24 cellular contexts compared by ENCODE assay signal in the genomic region with DNA sequence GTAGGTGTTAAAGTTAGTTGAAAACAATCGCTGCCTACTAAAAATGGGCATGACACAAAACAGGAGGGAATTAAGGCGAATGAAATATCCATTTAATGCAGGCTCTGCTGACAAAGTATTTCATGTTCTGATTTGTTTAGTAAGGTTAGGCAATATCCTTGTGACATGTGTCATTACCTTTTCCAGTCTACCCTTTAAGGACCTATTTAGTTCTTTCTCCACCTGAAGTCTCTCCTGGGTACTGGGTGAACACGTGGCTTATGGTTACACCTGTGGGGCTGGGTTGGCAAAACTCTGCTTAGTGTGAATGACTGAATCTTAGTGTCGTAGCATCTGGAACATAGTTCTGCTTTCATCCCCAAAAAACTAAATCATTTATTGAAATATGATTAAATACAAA.
"Had no signal": no experiment of that assay in that cellular context is flagged by ENCODE, and none has a peak within 500 bp of the region (broad histone marks: within the 10 kb centered on the region; RNA-seq: fewer than 3 reads in every experiment).

No MANE protein-coding gene starts in this region.

- DNase-seq: activated B cell treated with CpG ODN at 0.5 μM for 24 hours; activated CD4-positive, alpha-beta memory T cell treated with anti-CD3 and anti-CD28 coated beads for 36 hours; activated CD4-positive, alpha-beta T cell treated with anti-CD3 and anti-CD28 coated beads for 1 hour; activated CD4-positive, alpha-beta T cell treated with anti-CD3 and anti-CD28 coated beads, Interleukin-2, amount 10 ng/mL, durations not matched to agents 7 days and 5 days; activated gamma-delta T cell treated with Interleukin-2 at 50 U/mL for 16 hours; activated naive CD4-positive, alpha-beta T cell treated with anti-CD3 and anti-CD28 coated beads, Interleukin-2, amount 10 ng/mL, durations not matched to agents 7 days and 5 days; activated naive CD8-positive, alpha-beta T cell treated with anti-CD3 and anti-CD28 coated beads for 36 hours; activated T-cell treated with anti-CD3 and anti-CD28 coated beads for 4 hours; activated T-cell treated with anti-CD3 and anti-CD28 coated beads, Interleukin-2, amount 50 U/mL, for 48 hours; MG63; MV-4-11; NCI-H1105; NCI-H1436; NCI-H187 treated with DMSO at 0.1 percent for 48 hours; NCI-H2081 treated with DMSO at 0.1 percent for 48 hours; NCI-H446; NCI-H526; NCI-H82; SIG-M5; T-cell; T-helper 2 cell; T1000 had no signal

- H3K4me3 Mint-ChIP-seq: activated B cell treated with CpG ODN at 0.5 μM for 24 hours; activated CD4-positive, alpha-beta memory T cell treated with anti-CD3 and anti-CD28 coated beads for 36 hours; activated CD4-positive, alpha-beta T cell treated with anti-CD3 and anti-CD28 coated beads, Interleukin-2, amount 10 ng/mL, durations not matched to agents 7 days and 5 days; activated naive CD4-positive, alpha-beta T cell treated with anti-CD3 and anti-CD28 coated beads, Interleukin-2, amount 10 ng/mL, durations not matched to agents 7 days and 5 days; activated naive CD8-positive, alpha-beta T cell treated with anti-CD3 and anti-CD28 coated beads for 36 hours; T-cell had no signal

- FAIRE-seq: TTC549 had no signal

- H3K36me3 Mint-ChIP-seq: activated naive CD4-positive, alpha-beta T cell treated with anti-CD3 and anti-CD28 coated beads, Interleukin-2, amount 10 ng/mL, durations not matched to agents 7 days and 5 days; activated naive CD8-positive, alpha-beta T cell treated with anti-CD3 and anti-CD28 coated beads for 36 hours had no signal

- H3K4me1 Mint-ChIP-seq: activated B cell treated with CpG ODN at 0.5 μM for 24 hours; activated CD4-positive, alpha-beta T cell treated with anti-CD3 and anti-CD28 coated beads, Interleukin-2, amount 10 ng/mL, durations not matched to agents 7 days and 5 days; activated naive CD4-positive, alpha-beta T cell treated with anti-CD3 and anti-CD28 coated beads, Interleukin-2, amount 10 ng/mL, durations not matched to agents 7 days and 5 days; T-cell had no signal

- H3K27me3 Mint-ChIP-seq: activated B cell treated with CpG ODN at 0.5 μM for 24 hours; activated CD4-positive, alpha-beta memory T cell treated with anti-CD3 and anti-CD28 coated beads for 36 hours; activated CD4-positive, alpha-beta T cell treated with anti-CD3 and anti-CD28 coated beads, Interleukin-2, amount 10 ng/mL, durations not matched to agents 7 days and 5 days; activated naive CD4-positive, alpha-beta T cell treated with anti-CD3 and anti-CD28 coated beads, Interleukin-2, amount 10 ng/mL, durations not matched to agents 7 days and 5 days; activated naive CD8-positive, alpha-beta T cell treated with anti-CD3 and anti-CD28 coated beads for 36 hours; T-cell had no signal

- ATAC-seq: T-cell had no signal

- H3K27ac Mint-ChIP-seq: activated B cell treated with CpG ODN at 0.5 μM for 24 hours; activated CD4-positive, alpha-beta memory T cell treated with anti-CD3 and anti-CD28 coated beads for 36 hours; activated CD4-positive, alpha-beta T cell treated with anti-CD3 and anti-CD28 coated beads, Interleukin-2, amount 10 ng/mL, durations not matched to agents 7 days and 5 days; activated naive CD4-positive, alpha-beta T cell treated with anti-CD3 and anti-CD28 coated beads, Interleukin-2, amount 10 ng/mL, durations not matched to agents 7 days and 5 days; activated naive CD8-positive, alpha-beta T cell treated with anti-CD3 and anti-CD28 coated beads for 36 hours; activated T-helper 2 cell treated with anti-CD3 and anti-CD28 coated beads, Interferon-gamma antibody, Interleukin-2, Interleukin-4, amounts not matched to agents 10 μg/mL and 5 μg/mL and 100 μg/mL, durations not matched to agents 14 hours and 24 hours and 36 hours; T-cell had no signal

- H3K9me3 Mint-ChIP-seq: activated B cell treated with CpG ODN at 0.5 μM for 24 hours; activated CD4-positive, alpha-beta memory T cell treated with anti-CD3 and anti-CD28 coated beads for 36 hours; activated CD4-positive, alpha-beta T cell treated with anti-CD3 and anti-CD28 coated beads, Interleukin-2, amount 10 ng/mL, durations not matched to agents 7 days and 5 days; activated naive CD4-positive, alpha-beta T cell treated with anti-CD3 and anti-CD28 coated beads, Interleukin-2, amount 10 ng/mL, durations not matched to agents 7 days and 5 days; activated naive CD8-positive, alpha-beta T cell treated with anti-CD3 and anti-CD28 coated beads for 36 hours; activated T-helper 2 cell treated with anti-CD3 and anti-CD28 coated beads, Interferon-gamma antibody, Interleukin-2, Interleukin-4, amounts not matched to agents 10 μg/mL and 5 μg/mL and 100 μg/mL, durations not matched to agents 14 hours and 24 hours and 36 hours; T-cell had no signal
